14 cellular contexts compared by ENCODE assay signal in genomic region chr22:48495751-48496080, GRCh38.
DNase-seq lines count a peak whose midpoint lies in the region; ATAC-seq and TF ChIP-seq lines count a peak whose summit lies in the region.
"Had no signal": no experiment of that assay in that cellular context is flagged by ENCODE, and none has a peak within 500 bp of the region (broad histone marks: within the 10 kb centered on the region; RNA-seq: fewer than 3 reads in every experiment).

No MANE protein-coding gene starts in this region.

- no peak overlapping the region for H3K27ac ChIP-seq in H9 (ENCODE audit: insufficient read length, low read depth, low read length)
- H3K27ac ChIP-seq in aorta (ENCODE audit: low read depth in 1 of 2, low read length in 2 of 2), result no peak overlapping the region
- H3K27ac ChIP-seq: BLaER1 had no signal

- H3K9me3 Mint-ChIP-seq in activated naive CD4-positive, alpha-beta T cell treated with anti-CD3 and anti-CD28 coated beads, Interleukin-2, amount 10 ng/mL, durations not matched to agents 7 days and 5 days, result no peaks in the 10 kb centered on the region
- H3K9me3 Mint-ChIP-seq in H9 (no peaks in the 10 kb centered on the region), glutamatergic neuron (ENCODE audit: unreplicated experiment) (peaks cover 13% of the 10 kb centered on the region)

- H3K27me3 Mint-ChIP-seq in activated naive CD4-positive, alpha-beta T cell treated with anti-CD3 and anti-CD28 coated beads, Interleukin-2, amount 10 ng/mL, durations not matched to agents 7 days and 5 days, result peaks cover 31% of the 10 kb centered on the region
- H3K27me3 Mint-ChIP-seq in H9 (ENCODE audit: low read depth) (peaks cover 15% of the 10 kb centered on the region), glutamatergic neuron (ENCODE audit: unreplicated experiment) (peaks cover 7% of the 10 kb centered on the region)

- no peak overlapping the region for H3K56ac ChIP-seq in H9 (ENCODE audit: insufficient read length, low read depth, low read length)

- no peak overlapping the region for H2AFZ ChIP-seq in H9 (ENCODE audit: low read length)

- H3T11ph ChIP-seq in H9 (ENCODE audit: low read length), result no peak overlapping the region

- peak; percentile 2 for DNase-seq in activated naive CD4-positive, alpha-beta T cell treated with anti-CD3 and anti-CD28 coated beads, Interleukin-2, amount 50 U/mL, for 16 hours
- DNase-seq in activated naive CD4-positive, alpha-beta T cell treated with anti-CD3 and anti-CD28 coated beads, Interleukin-2, amount 10 ng/mL, durations not matched to agents 7 days and 5 days, result no peak
- DNase-seq in H9 (no peak), glutamatergic neuron (no peak), aorta (peak; percentile 14 to 55), retina (no peak)
- DNase-seq: 8988T; AML-193; CD4-positive, CD25-positive, alpha-beta regulatory T cell; DMS79; IMR-90 had no signal

- H3K27me3 ChIP-seq in H9 (ENCODE audit: insufficient read depth, low read length), result no peaks in the 10 kb centered on the region
- no peaks in the 10 kb centered on the region for H3K27me3 ChIP-seq in aorta (ENCODE audit: control insufficient read depth in 1 of 2, insufficient read depth in 2 of 2, low read length in 1 of 2)

- no peak overlapping the region for H3K4ac ChIP-seq in H9 (ENCODE audit: low read depth, low read length)

- no peak for ATAC-seq in aorta (ENCODE audit: low FRiP score)
- ATAC-seq in HG02852 (IDR thresholded peaks at IDR 0.05; ENCODE audit: unreplicated experiment), result no peak
- ATAC-seq: GM12878 had no signal

- H2BK20ac ChIP-seq in H9 (ENCODE audit: low read depth, low read length, poor library complexity, severe bottlenecking), result no peak overlapping the region

- H3K4me2 ChIP-seq in H9 (ENCODE audit: insufficient read depth, insufficient read length, low read length), result no peak overlapping the region
- H3K4me2 ChIP-seq: BLaER1 had no signal

- H3K79me2 ChIP-seq in H9 (ENCODE audit: insufficient read depth, low read length), result peaks cover 10% of the 10 kb centered on the region; the same call in 1 of the 2 replicates

- H3K14ac ChIP-seq in H9 (ENCODE audit: insufficient read depth, low read length), result 0 out of 2 replicates have a peak overlapping the region, but pooled peaks have one; percentile 17

- H3K23ac ChIP-seq in H9 (ENCODE audit: insufficient read length, low read depth, low read length), result no peak overlapping the region

- no peak overlapping the region for H3K4me3 ChIP-seq in aorta (ENCODE audit: low read length in 2 of 2)
- H3K4me3 ChIP-seq: BLaER1, GM12878 had no signal

- H3K9me3 ChIP-seq in H9 (ENCODE audit: control insufficient read depth, low read depth, low read length) (no peaks in the 10 kb centered on the region), aorta (ENCODE audit: control insufficient read depth, low read length) (no peaks in the 10 kb centered on the region)
- H3K9me3 ChIP-seq: BLaER1 had no signal

- no peaks in the 10 kb centered on the region for H3K36me3 ChIP-seq in aorta (ENCODE audit: control insufficient read depth in 1 of 2, insufficient read depth in 2 of 2, low read length in 1 of 2)
- H3K36me3 ChIP-seq: BLaER1 had no signal

- no peak overlapping the region for H4K5ac ChIP-seq in H9 (ENCODE audit: insufficient read length, low read depth, low read length)

- H2BK120ac ChIP-seq in H9 (ENCODE audit: low read depth, low read length, poor library complexity, severe bottlenecking), result no peak overlapping the region

- no peak overlapping the region for H2BK12ac ChIP-seq in H9 (ENCODE audit: insufficient read length, low read depth, low read length)

- no peak overlapping the region for H2AK5ac ChIP-seq in H9 (ENCODE audit: insufficient read length, low read length)

- H3K9ac ChIP-seq in H9 (ENCODE audit: extremely low read depth, insufficient read length, low read length), result no peak overlapping the region
- H3K9ac ChIP-seq: BLaER1 had no signal

- H4K8ac ChIP-seq in H9 (replicated peaks; ENCODE audit: insufficient read length, low read depth, low read length), result no peak overlapping the region

- H2BK5ac ChIP-seq in H9 (ENCODE audit: insufficient read length, low read length), result no peak overlapping the region

- no CpG with 5 or more reads among the region's 8 CpGs for WGBS in H9 (ENCODE audit: extremely low coverage, insufficient read length, low lambda C conversion rate)
- 88 to 90% methylated on average over 8 of the region's 8 CpGs for WGBS in aorta, 2 donors

- H3K4me1 ChIP-seq in H9 (ENCODE audit: insufficient read depth, low read length) (peaks cover 7% of the 10 kb centered on the region; the same call in 1 of the 2 replicates), aorta (ENCODE audit: control insufficient read depth in 1 of 2, insufficient read depth in 2 of 2, low read length in 2 of 2) (no peaks in the 10 kb centered on the region)
- H3K4me1 ChIP-seq: BLaER1 had no signal

- TF ChIP-seq CTCF in H9 (conservative IDR thresholded peaks at IDR 0.05) (no peak), glutamatergic neuron (IDR thresholded peaks at IDR 0.05; ENCODE audit: partially characterized antibody, unreplicated experiment) (no peak)

- no peak overlapping the region for H4K91ac ChIP-seq in H9 (ENCODE audit: insufficient read length, low read depth, low read length)

- H3K27ac Mint-ChIP-seq in activated naive CD4-positive, alpha-beta T cell treated with anti-CD3 and anti-CD28 coated beads, Interleukin-2, amount 10 ng/mL, durations not matched to agents 7 days and 5 days, result no peak overlapping the region
- H3K27ac Mint-ChIP-seq in H9, result no peak overlapping the region
- peak overlapping the region; percentile 68 for H3K27ac Mint-ChIP-seq in glutamatergic neuron (ENCODE audit: unreplicated experiment)
- H3K27ac Mint-ChIP-seq: CD4-positive, CD25-positive, alpha-beta regulatory T cell had no signal

- H3K4me1 Mint-ChIP-seq in activated naive CD4-positive, alpha-beta T cell treated with anti-CD3 and anti-CD28 coated beads, Interleukin-2, amount 10 ng/mL, durations not matched to agents 7 days and 5 days, result no peaks in the 10 kb centered on the region
- H3K4me1 Mint-ChIP-seq in H9 (peaks cover 45 to 70% of the 10 kb centered on the region in 2 experiments), glutamatergic neuron (ENCODE audit: low read depth, unreplicated experiment) (peaks cover 17% of the 10 kb centered on the region)

- H3K23me2 ChIP-seq in H9 (ENCODE audit: insufficient read length, low read depth, low read length, poor library complexity, severe bottlenecking), result peaks cover 8% of the 10 kb centered on the region

- H3K36me3 Mint-ChIP-seq in activated naive CD4-positive, alpha-beta T cell treated with anti-CD3 and anti-CD28 coated beads, Interleukin-2, amount 10 ng/mL, durations not matched to agents 7 days and 5 days, result no peaks in the 10 kb centered on the region
- H3K36me3 Mint-ChIP-seq in H9 (ENCODE audit: insufficient read depth in 1 of 3, low read depth in 3 of 3), result peaks cover 0 to 10% (median 4%) of the 10 kb centered on the region in 3 experiments; a peak in 2 of 7 replicates
- H3K36me3 Mint-ChIP-seq in glutamatergic neuron (ENCODE audit: unreplicated experiment), result no peaks in the 10 kb centered on the region
- H3K36me3 Mint-ChIP-seq: CD4-positive, CD25-positive, alpha-beta regulatory T cell had no signal

- H2BK15ac ChIP-seq in H9 (ENCODE audit: low read depth, low read length), result no peak overlapping the region

- H3K18ac ChIP-seq in H9 (ENCODE audit: insufficient read length, low read depth, low read length), result no peak overlapping the region

- peaks cover 3% of the 10 kb centered on the region for H3K79me1 ChIP-seq in H9 (ENCODE audit: insufficient read depth, low read depth, low read length, poor library complexity, severe bottlenecking)

- intact Hi-C loops in aorta (cut with DNase I), result no loop called here

- H3K4me3 Mint-ChIP-seq in activated naive CD4-positive, alpha-beta T cell treated with anti-CD3 and anti-CD28 coated beads, Interleukin-2, amount 10 ng/mL, durations not matched to agents 7 days and 5 days, result no peak overlapping the region
- H3K4me3 Mint-ChIP-seq in H9 (peak overlapping the region in 1 of 2 experiments; percentile 42; a peak in 1 of 5 replicates), glutamatergic neuron (ENCODE audit: unreplicated experiment) (no peak overlapping the region)
- H3K4me3 Mint-ChIP-seq: CD4-positive, CD25-positive, alpha-beta regulatory T cell had no signal

- CTCF ChIA-PET in activated naive CD4-positive, alpha-beta T cell treated with anti-CD3 and anti-CD28 coated beads, Interleukin-2, amount 10 ng/mL, durations not matched to agents 7 days and 5 days (lab: Charles Lee), result no interaction called here

- no peaks in the 10 kb centered on the region for H4K20me1 ChIP-seq in H9 (ENCODE audit: control insufficient read depth, insufficient read depth, insufficient read length)

Comparison
In these comparisons a context has a peak if more than half of its experiments do, and no peak if none do; other contexts are left out.
1. DNase-seq: peak in activated naive CD4-positive, alpha-beta T cell treated with anti-CD3 and anti-CD28 coated beads, Interleukin-2, amount 50 U/mL, for 16 hours (single experiment) and aorta (2 of 2); none in activated naive CD4-positive, alpha-beta T cell treated with anti-CD3 and anti-CD28 coated beads, Interleukin-2, amount 10 ng/mL, durations not matched to agents 7 days and 5 days (single experiment), H9 (single experiment), glutamatergic neuron (single experiment) and retina (single experiment).